1 cellular context compared by ENCODE assay signal in the genomic region with DNA sequence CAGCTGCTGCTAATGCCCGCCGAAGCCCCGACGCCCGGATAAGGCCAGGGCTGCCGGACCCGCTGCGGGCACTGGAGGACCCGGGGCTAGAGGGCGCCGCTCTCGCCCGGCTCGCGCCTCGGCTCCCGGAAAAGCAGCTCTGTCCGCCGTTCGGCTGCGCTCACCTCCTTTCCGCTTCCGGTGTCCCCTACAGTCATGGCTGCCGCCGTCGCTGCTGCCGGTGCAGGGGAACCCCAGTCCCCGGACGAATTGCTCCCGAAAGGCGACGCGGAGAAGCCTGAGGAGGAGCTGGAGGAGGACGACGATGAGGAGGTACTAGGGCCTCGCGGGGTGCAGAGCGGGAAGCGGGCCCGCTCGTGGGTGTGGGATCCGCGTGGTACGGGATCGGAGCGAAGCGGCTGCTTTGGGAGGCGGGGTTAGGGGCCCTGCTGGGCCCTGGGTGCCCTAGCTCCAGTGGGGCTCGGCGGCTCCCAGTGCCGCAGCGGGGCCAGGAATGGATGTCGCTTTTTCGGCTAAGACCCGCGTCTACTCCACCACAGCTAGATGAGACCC.
TF ChIP-seq lines count a peak whose summit lies in the region.

TOMM22 (plus strand) TSS at position 174 of the 552 bp plus-strand sequence; CDS start at position 196, 22 bp downstream.

TF ChIP-seq in HepG2, 621 proteins besides CTCF, POLR2A, EP300 and RAD21 (continued from another document and continues in another):
- TF ChIP-seq ZNF615 (CRISPR knock-in tag; IDR thresholded peaks at IDR 0.05; ENCODE audit: borderline replicate concordance) (peak; percentile 82; the same call in 1 of the 2 replicates), ZNF614 (CRISPR knock-in tag; IDR thresholded peaks at IDR 0.05; ENCODE audit: borderline replicate concordance) (peak; percentile 77; the same call in 1 of the 2 replicates), ZIK1 (CRISPR knock-in tag; IDR thresholded peaks at IDR 0.05; ENCODE audit: borderline replicate concordance, low read depth) (peak; percentile 85), ZNF883 (CRISPR knock-in tag; IDR thresholded peaks at IDR 0.05; ENCODE audit: not compliant biosample characterization) (peak; percentile 76), ZNF83 (CRISPR knock-in tag; IDR thresholded peaks at IDR 0.05; ENCODE audit: borderline replicate concordance) (no peak), NR2F2 (IDR thresholded peaks at IDR 0.05; ENCODE audit: borderline replicate concordance, low read depth) (no peak; the same call in 1 of the 2 replicates), MTERF4 (CRISPR knock-in tag; IDR thresholded peaks at IDR 0.05) (0 out of 2 replicates have a peak, but pooled peaks have one; percentile 74), THAP11 (CRISPR knock-in tag; IDR thresholded peaks at IDR 0.05) (peak; percentile 96), ARID2 (CRISPR knock-in tag; IDR thresholded peaks at IDR 0.05; ENCODE audit: borderline replicate concordance) (0 out of 2 replicates have a peak, but pooled peaks have one; percentile 15), ZNF550 (CRISPR knock-in tag; IDR thresholded peaks at IDR 0.05; ENCODE audit: borderline replicate concordance) (peak; percentile 54; the same call in 1 of the 2 replicates), PLRG1 (conservative IDR thresholded peaks at IDR 0.05) (no peak), HBP1 (CRISPR knock-in tag; IDR thresholded peaks at IDR 0.05; ENCODE audit: low read depth) (peak; percentile 96), SIX4 (CRISPR knock-in tag; IDR thresholded peaks at IDR 0.05) (peak; percentile 63; the same call in 1 of the 2 replicates), ZFP41 (CRISPR knock-in tag; IDR thresholded peaks at IDR 0.05; ENCODE audit: borderline replicate concordance) (no peak), JUN (CRISPR knock-in tag; IDR thresholded peaks at IDR 0.05) (no peak), DMAP1 (CRISPR knock-in tag; IDR thresholded peaks at IDR 0.05) (peak; percentile 96), HMGA1 (CRISPR knock-in tag; conservative IDR thresholded peaks at IDR 0.05) (no peak), ZNF296 (CRISPR knock-in tag; conservative IDR thresholded peaks at IDR 0.05) (no peak), PRPF4 (IDR thresholded peaks at IDR 0.05; ENCODE audit: low read depth, low read length, poor library complexity, severe bottlenecking) (no peak), CBX5 (CRISPR knock-in tag; IDR thresholded peaks at IDR 0.05; ENCODE audit: borderline replicate concordance) (peak; percentile 90; the same call in 1 of the 2 replicates), KAT8 (CRISPR knock-in tag; IDR thresholded peaks at IDR 0.05) (peak; percentile 100), ZNF232 (CRISPR knock-in tag; IDR thresholded peaks at IDR 0.05; ENCODE audit: borderline replicate concordance) (peak; percentile 73; the same call in 1 of the 2 replicates), ZNF879 (CRISPR knock-in tag; IDR thresholded peaks at IDR 0.05) (no peak), AGO2 (optimal IDR thresholded peaks at IDR 0.05; ENCODE audit: low read depth, low read length) (peak; percentile 86), SRSF1 (optimal IDR thresholded peaks at IDR 0.05; ENCODE audit: low read depth, low read length) (no peak), TCF7L2 (IDR thresholded peaks at IDR 0.05; ENCODE audit: low read depth, low read length) (no peak), HHEX (CRISPR knock-in tag; IDR thresholded peaks at IDR 0.05) (no peak), HDAC1 (CRISPR knock-in tag; IDR thresholded peaks at IDR 0.05) (peak; percentile 100), CENPT (CRISPR knock-in tag; IDR thresholded peaks at IDR 0.05; ENCODE audit: low read depth) (no peak), ZBTB34 (CRISPR knock-in tag; IDR thresholded peaks at IDR 0.05) (peak; percentile 75; the same call in 1 of the 2 replicates), ZFX (CRISPR knock-in tag; IDR thresholded peaks at IDR 0.05; ENCODE audit: low read depth) (peak; percentile 92), TARDBP (CRISPR knock-in tag; IDR thresholded peaks at IDR 0.05) (peak; percentile 95), KLF9 (CRISPR knock-in tag; IDR thresholded peaks at IDR 0.05; ENCODE audit: low read depth) (peak; percentile 96), ZNF253 (CRISPR knock-in tag; IDR thresholded peaks at IDR 0.05; ENCODE audit: borderline replicate concordance) (peak; percentile 76; the same call in 1 of the 2 replicates), AGO1 (IDR thresholded peaks at IDR 0.05; ENCODE audit: low read depth, low read length, poor library complexity, severe bottlenecking) (peak; percentile 47), ZNF678 (CRISPR knock-in tag; IDR thresholded peaks at IDR 0.05) (peak; percentile 75; the same call in 1 of the 2 replicates), GTF3A (CRISPR knock-in tag; conservative IDR thresholded peaks at IDR 0.05) (no peak), MBD4 (IDR thresholded peaks at IDR 0.05; ENCODE audit: borderline replicate concordance, low read length) (no peak), ZNF556 (CRISPR knock-in tag; IDR thresholded peaks at IDR 0.05; ENCODE audit: borderline replicate concordance) (peak; percentile 97)
- TF ChIP-seq, protein P1, sequence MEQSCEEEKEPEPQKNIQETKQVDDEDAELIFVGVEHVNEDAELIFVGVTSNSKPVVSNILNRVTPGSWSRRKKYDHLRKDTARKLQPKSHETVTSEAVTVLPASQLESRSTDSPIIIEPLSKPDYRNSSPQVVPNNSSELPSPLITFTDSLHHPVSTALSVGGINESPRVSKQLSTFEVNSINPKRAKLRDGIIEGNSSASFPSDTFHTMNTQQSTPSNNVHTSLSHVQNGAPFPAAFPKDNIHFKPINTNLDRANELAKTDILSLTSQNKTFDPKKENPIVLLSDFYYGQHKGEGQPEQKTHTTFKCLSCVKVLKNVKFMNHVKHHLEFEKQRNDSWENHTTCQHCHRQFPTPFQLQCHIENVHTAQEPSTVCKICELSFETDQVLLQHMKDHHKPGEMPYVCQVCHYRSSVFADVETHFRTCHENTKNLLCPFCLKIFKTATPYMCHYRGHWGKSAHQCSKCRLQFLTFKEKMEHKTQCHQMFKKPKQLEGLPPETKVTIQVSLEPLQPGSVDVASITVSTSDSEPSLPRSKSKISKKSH (CRISPR knock-in tag; IDR thresholded peaks at IDR 0.05; ENCODE audit: borderline replicate concordance): peak; percentile 24; the same call in 1 of the 2 replicates
- TF ChIP-seq, protein P2, sequence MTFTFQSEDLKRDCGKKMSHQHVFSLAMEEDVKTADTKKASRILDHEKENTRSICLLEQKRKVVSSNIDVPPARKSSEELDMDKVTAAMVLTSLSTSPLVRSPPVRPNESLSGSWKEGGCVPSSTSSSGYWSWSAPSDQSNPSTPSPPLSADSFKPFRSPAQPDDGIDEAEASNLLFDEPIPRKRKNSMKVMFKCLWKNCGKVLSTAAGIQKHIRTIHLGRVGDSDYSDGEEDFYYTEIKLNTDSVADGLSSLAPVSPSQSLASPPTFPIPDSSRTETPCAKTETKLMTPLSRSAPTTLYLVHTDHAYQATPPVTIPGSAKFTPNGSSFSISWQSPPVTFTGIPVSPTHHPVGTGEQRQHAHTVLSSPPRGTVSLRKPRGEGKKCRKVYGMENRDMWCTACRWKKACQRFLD (CRISPR knock-in tag; IDR thresholded peaks at IDR 0.05; ENCODE audit: borderline replicate concordance): no peak; the same call in 1 of the 2 replicates
- TF ChIP-seq, protein P3, sequence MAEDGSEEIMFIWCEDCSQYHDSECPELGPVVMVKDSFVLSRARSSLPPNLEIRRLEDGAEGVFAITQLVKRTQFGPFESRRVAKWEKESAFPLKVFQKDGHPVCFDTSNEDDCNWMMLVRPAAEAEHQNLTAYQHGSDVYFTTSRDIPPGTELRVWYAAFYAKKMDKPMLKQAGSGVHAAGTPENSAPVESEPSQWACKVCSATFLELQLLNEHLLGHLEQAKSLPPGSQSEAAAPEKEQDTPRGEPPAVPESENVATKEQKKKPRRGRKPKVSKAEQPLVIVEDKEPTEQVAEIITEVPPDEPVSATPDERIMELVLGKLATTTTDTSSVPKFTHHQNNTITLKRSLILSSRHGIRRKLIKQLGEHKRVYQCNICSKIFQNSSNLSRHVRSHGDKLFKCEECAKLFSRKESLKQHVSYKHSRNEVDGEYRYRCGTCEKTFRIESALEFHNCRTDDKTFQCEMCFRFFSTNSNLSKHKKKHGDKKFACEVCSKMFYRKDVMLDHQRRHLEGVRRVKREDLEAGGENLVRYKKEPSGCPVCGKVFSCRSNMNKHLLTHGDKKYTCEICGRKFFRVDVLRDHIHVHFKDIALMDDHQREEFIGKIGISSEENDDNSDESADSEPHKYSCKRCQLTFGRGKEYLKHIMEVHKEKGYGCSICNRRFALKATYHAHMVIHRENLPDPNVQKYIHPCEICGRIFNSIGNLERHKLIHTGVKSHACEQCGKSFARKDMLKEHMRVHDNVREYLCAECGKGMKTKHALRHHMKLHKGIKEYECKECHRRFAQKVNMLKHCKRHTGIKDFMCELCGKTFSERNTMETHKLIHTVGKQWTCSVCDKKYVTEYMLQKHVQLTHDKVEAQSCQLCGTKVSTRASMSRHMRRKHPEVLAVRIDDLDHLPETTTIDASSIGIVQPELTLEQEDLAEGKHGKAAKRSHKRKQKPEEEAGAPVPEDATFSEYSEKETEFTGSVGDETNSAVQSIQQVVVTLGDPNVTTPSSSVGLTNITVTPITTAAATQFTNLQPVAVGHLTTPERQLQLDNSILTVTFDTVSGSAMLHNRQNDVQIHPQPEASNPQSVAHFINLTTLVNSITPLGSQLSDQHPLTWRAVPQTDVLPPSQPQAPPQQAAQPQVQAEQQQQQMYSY (CRISPR knock-in tag; IDR thresholded peaks at IDR 0.05): peak; percentile 70; the same call in 1 of the 2 replicates
- TF ChIP-seq, protein P4, sequence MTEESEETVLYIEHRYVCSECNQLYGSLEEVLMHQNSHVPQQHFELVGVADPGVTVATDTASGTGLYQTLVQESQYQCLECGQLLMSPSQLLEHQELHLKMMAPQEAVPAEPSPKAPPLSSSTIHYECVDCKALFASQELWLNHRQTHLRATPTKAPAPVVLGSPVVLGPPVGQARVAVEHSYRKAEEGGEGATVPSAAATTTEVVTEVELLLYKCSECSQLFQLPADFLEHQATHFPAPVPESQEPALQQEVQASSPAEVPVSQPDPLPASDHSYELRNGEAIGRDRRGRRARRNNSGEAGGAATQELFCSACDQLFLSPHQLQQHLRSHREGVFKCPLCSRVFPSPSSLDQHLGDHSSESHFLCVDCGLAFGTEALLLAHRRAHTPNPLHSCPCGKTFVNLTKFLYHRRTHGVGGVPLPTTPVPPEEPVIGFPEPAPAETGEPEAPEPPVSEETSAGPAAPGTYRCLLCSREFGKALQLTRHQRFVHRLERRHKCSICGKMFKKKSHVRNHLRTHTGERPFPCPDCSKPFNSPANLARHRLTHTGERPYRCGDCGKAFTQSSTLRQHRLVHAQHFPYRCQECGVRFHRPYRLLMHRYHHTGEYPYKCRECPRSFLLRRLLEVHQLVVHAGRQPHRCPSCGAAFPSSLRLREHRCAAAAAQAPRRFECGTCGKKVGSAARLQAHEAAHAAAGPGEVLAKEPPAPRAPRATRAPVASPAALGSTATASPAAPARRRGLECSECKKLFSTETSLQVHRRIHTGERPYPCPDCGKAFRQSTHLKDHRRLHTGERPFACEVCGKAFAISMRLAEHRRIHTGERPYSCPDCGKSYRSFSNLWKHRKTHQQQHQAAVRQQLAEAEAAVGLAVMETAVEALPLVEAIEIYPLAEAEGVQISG (CRISPR knock-in tag; IDR thresholded peaks at IDR 0.05): peak; percentile 100
- TF ChIP-seq, protein P5, sequence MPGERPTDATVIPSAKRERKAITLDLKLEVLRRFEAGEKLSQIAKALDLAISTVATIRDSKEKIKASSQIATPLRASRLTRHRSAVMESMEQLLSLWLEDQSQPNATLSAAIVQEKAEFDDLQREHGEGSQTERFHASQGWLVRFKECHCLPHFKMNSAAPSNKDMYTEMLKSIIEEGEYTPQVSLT (CRISPR knock-in tag; IDR thresholded peaks at IDR 0.05; ENCODE audit: borderline replicate concordance, low read depth): no peak
